In the genomic region with DNA sequence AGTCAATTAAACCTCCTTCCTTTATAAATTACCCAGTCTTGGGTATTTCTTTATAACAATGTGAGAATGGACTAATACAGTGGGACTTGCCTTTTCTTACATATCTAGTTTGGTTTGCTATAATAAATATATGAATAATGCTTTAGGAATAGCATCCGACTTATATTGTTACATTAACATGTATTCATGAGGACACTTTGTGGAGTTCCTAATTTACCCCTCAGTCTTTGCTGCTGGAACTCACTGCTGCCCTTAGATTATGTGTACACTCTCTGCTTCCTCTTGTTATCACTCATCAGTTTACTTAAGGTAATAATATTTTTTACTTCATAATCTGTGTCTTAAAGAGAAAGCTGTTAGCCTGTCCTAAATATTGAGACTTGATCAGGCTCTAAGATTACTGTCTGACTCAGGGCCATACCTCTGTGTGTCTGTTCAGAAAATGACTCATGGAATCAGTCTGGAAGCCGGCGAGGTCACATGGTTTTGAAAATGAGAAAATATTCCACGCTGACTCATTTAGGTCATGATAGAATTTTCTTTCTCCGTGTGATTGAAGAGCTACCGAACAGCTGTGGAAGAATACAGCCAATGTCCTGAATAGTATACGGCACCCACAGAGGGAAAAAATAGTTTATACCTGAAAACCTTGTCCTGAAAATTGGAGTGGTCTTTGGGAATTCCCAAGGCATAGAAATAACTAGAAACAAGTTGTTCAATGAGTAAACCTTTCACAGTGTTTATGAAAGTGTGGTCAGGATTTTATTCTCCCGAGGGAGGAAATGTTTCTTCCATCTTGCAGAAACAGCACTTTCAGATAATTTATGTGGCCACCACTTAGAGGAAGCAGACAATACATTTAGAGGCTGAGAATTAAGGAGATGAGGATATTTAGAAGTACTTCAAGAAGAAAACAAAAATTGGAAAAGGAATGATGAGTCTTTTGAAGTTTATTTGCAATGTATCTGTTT, we compare ENCODE assay signal across 8 cellular contexts.
DNase-seq lines count a peak whose midpoint lies in the region; ATAC-seq and TF ChIP-seq lines count a peak whose summit lies in the region.

No MANE protein-coding gene starts in this region.

- peaks cover 11% of the 10 kb centered on the region for H3K4me1 Mint-ChIP-seq in T-helper 17 cell

- H3K27ac Mint-ChIP-seq in T-helper 17 cell = no peak overlapping the region

- peak overlapping the region; percentile 63 for H3K4me2 ChIP-seq in fibroblast of lung (ENCODE audit: extremely low read depth, insufficient read depth, low read length)

- no peaks in the 10 kb centered on the region for H3K4me1 ChIP-seq in fibroblast of lung (ENCODE audit: control insufficient read depth, extremely low read depth, insufficient read depth, low read length)

- H3K79me2 ChIP-seq in fibroblast of lung (ENCODE audit: control insufficient read depth, insufficient read depth, low read length) = no peaks in the 10 kb centered on the region

- peak; percentile 24 for DNase-seq in stimulated activated naive CD4-positive, alpha-beta T cell treated with Interleukin-2 at 50 U/mL for 16 hours (lab: John Stamatoyannopoulos, UW)
- DNase-seq in stimulated activated naive CD4-positive, alpha-beta T cell (lab: John Stamatoyannopoulos, UW) = no peak
- DNase-seq in T-helper 17 cell = no peak
- DNase-seq in fibroblast of lung (ENCODE audit: low read depth in 2 of 2) = peak; percentile 92 to 96
- peak; percentile 65 for DNase-seq in sciatic nerve (ENCODE audit: low spot score)
- DNase-seq in NCI-H2107 (lab: John Stamatoyannopoulos, UW) = no peak
- no peak for DNase-seq in NCI-H1092 treated with DMSO at 0.1 percent for 48 hours (lab: John Stamatoyannopoulos, UW)

- intact Hi-C loops in sciatic nerve (cut with DNase I) = no loop called here

- H3K27ac ChIP-seq in fibroblast of lung (ENCODE audit: insufficient read depth, low read length) = no peak overlapping the region

- H3K36me3 ChIP-seq in fibroblast of lung (ENCODE audit: control insufficient read depth, insufficient read depth, low read length) = no peaks in the 10 kb centered on the region

- no peaks in the 10 kb centered on the region for H3K27me3 ChIP-seq in fibroblast of lung (ENCODE audit: control insufficient read depth, insufficient read depth, low read length)

- H3K4me3 ChIP-seq in fibroblast of lung (replicated peaks in 1 of 4; ENCODE audit: control extremely low read depth in 1 of 4, insufficient read depth in 1 of 4, low read depth in 3 of 4, low read length in 4 of 4) = peak overlapping the region in 3 of 4 experiments; percentile 21 to 62 (median 47)

- no peaks in the 10 kb centered on the region for H3K27me3 Mint-ChIP-seq in T-helper 17 cell

- TF ChIP-seq CTCF in fibroblast of lung (conservative IDR thresholded peaks at IDR 0.05 in 1 of 2, IDR thresholded peaks at IDR 0.05 in 1 of 2; ENCODE audit: low read depth in 1 of 2, low read length in 2 of 2) = no peak

- H3K9me3 ChIP-seq in T-helper 17 cell (ENCODE audit: control insufficient read depth, low read length, poor library complexity, severe bottlenecking) (no peaks in the 10 kb centered on the region), fibroblast of lung (ENCODE audit: control insufficient read depth, insufficient read depth, low read depth, low read length) (no peaks in the 10 kb centered on the region)

- ATAC-seq in HG03097 (IDR thresholded peaks at IDR 0.05; ENCODE audit: low FRiP score, unreplicated experiment) (peak; percentile 97), T-helper 17 cell (peak; percentile 60), sciatic nerve (peak; percentile 95)

- no peak overlapping the region for H2AFZ ChIP-seq in fibroblast of lung (ENCODE audit: low read length)

- no peaks in the 10 kb centered on the region for H3K36me3 Mint-ChIP-seq in T-helper 17 cell (ENCODE audit: low read depth)

- peak overlapping the region; percentile 47 for H3K4me3 Mint-ChIP-seq in T-helper 17 cell

- no peak overlapping the region for H3K9ac ChIP-seq in fibroblast of lung (ENCODE audit: insufficient read depth, low read length)

- no peaks in the 10 kb centered on the region for H4K20me1 ChIP-seq in fibroblast of lung (ENCODE audit: control insufficient read depth, extremely low read depth, insufficient read depth, low read length)

Comparison
In these comparisons a context has a peak if more than half of its experiments do, and no peak if none do; other contexts are left out.
1. DNase-seq: peak in stimulated activated naive CD4-positive, alpha-beta T cell treated with Interleukin-2 at 50 U/mL for 16 hours (single experiment), fibroblast of lung (2 of 2) and sciatic nerve (single experiment); none in stimulated activated naive CD4-positive, alpha-beta T cell (0 of 6), T-helper 17 cell (0 of 3), NCI-H2107 (single experiment) and NCI-H1092 treated with DMSO at 0.1 percent for 48 hours (single experiment).
2. Peak in every context shown above with its lines, with median percentiles within 50 percentile points of each other: ATAC-seq.